Comparison of ENCODE assay signal across 36 cellular contexts in the genomic region with DNA sequence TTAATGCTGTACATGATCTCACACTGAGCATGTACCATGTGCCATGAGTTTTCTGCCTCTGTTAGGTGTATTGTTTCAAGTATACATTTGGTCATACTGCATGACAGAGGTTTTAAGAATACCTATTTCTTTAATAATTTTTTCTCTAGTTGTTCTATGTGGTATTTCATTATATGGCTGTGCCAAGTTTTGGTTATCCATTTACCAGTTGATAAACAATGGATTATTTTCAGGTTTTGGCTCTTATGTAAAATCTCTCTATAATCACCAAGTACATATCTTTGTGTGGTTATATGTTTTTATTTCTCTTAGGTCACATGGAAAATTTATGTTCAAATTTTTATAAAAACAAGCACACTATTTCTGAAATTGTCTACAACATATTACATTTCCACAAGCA.
"Had no signal": no experiment of that assay in that cellular context is flagged by ENCODE, and none has a peak within 500 bp of the region (broad histone marks: within the 10 kb centered on the region; RNA-seq: fewer than 3 reads in every experiment).

No MANE protein-coding gene starts in this region.

- H3K9me3 Mint-ChIP-seq: activated naive CD4-positive, alpha-beta T cell treated with anti-CD3 and anti-CD28 coated beads, Interleukin-2, amount 50 U/mL, for 24 hours had no signal

- H3K27me3 Mint-ChIP-seq: activated B cell treated with CpG ODN at 0.5 μM for 24 hours; activated CD4-positive, alpha-beta memory T cell treated with anti-CD3 and anti-CD28 coated beads for 36 hours; activated CD4-positive, alpha-beta T cell treated with anti-CD3 and anti-CD28 coated beads, Interleukin-2, amount 10 ng/mL, durations not matched to agents 24 days and 14 days; activated CD8-positive, alpha-beta T cell treated with anti-CD3 and anti-CD28 coated beads for 36 hours; activated naive CD4-positive, alpha-beta T cell treated with anti-CD3 and anti-CD28 coated beads, Interleukin-2, amount 10 ng/mL, durations not matched to agents 7 days and 5 days; activated naive CD4-positive, alpha-beta T cell treated with anti-CD3 and anti-CD28 coated beads, Interleukin-2, amount 50 U/mL, for 24 hours; activated naive CD8-positive, alpha-beta T cell; activated naive CD8-positive, alpha-beta T cell treated with anti-CD3 and anti-CD28 coated beads, Interleukin-2, amount 10 ng/mL, durations not matched to agents 7 days and 5 days; activated naive CD8-positive, alpha-beta T cell treated with anti-CD3 and anti-CD28 coated beads, Interleukin-2, amount 50 U/mL, for 24 hours; brain; central memory CD8-positive, alpha-beta T cell; T-cell had no signal

- DNase-seq: activated B cell treated with CpG ODN at 0.5 μM for 24 hours; activated CD4-positive, alpha-beta memory T cell treated with anti-CD3 and anti-CD28 coated beads for 36 hours; activated CD4-positive, alpha-beta T cell treated with anti-CD3 and anti-CD28 coated beads for 4 hours; activated CD4-positive, alpha-beta T cell treated with anti-CD3 and anti-CD28 coated beads, Interleukin-2, amount 10 ng/mL, durations not matched to agents 24 days and 14 days; activated CD4-positive, alpha-beta T cell treated with anti-CD3 and anti-CD28 coated beads, Interleukin-2, amount 50 U/mL, for 1 hour; activated CD4-positive, alpha-beta T cell treated with anti-CD3 and anti-CD28 coated beads, Interleukin-2, amount 50 U/mL, for 4 hours; activated CD4-positive, CD25-positive, alpha-beta regulatory T cell treated with anti-CD3 and anti-CD28 coated beads, Interleukin-2, amount 50 U/mL, for 72 hours; activated CD8-positive, alpha-beta memory T cell treated with anti-CD3 and anti-CD28 coated beads, Interleukin-2, amount 50 U/mL, for 4 hours; activated CD8-positive, alpha-beta T cell treated with anti-CD3 and anti-CD28 coated beads for 36 hours; activated effector memory CD4-positive, alpha-beta T cell treated with Interleukin-2 at 50 U/mL for 16 hours; activated gamma-delta T cell; activated naive CD4-positive, alpha-beta T cell treated with anti-CD3 and anti-CD28 coated beads, Interleukin-2, amount 10 ng/mL, durations not matched to agents 7 days and 5 days; activated naive CD4-positive, alpha-beta T cell treated with Interleukin-2 at 50 U/mL for 16 hours; activated naive CD8-positive, alpha-beta T cell treated with anti-CD3 and anti-CD28 coated beads, Interleukin-2, amount 10 ng/mL, durations not matched to agents 7 days and 5 days; activated naive CD8-positive, alpha-beta T cell treated with anti-CD3 and anti-CD28 coated beads, Interleukin-2, amount 50 U/mL, for 24 hours; activated T-cell treated with anti-CD3 and anti-CD28 coated beads for 4 hours; activated T-cell treated with anti-CD3 and anti-CD28 coated beads, Interleukin-2, amount 50 U/mL, for 1 hour; activated T-cell treated with anti-CD3 and anti-CD28 coated beads, Interleukin-2, amount 50 U/mL, for 4 hours; activated T-cell treated with anti-CD3 and anti-CD28 coated beads, Interleukin-2, amount 50 U/mL, for 72 hours; amygdala; anterior cingulate cortex; caudate nucleus; cerebellar nuclear complex; T-cell; T-helper 2 cell; T-helper 9 cell had no signal

- H3K4me3 ChIP-seq: ascending aorta, cardiac muscle cell had no signal

- H3K27ac Mint-ChIP-seq: activated B cell treated with CpG ODN at 0.5 μM for 24 hours; activated CD4-positive, alpha-beta memory T cell treated with anti-CD3 and anti-CD28 coated beads for 36 hours; activated CD4-positive, alpha-beta T cell treated with anti-CD3 and anti-CD28 coated beads, Interleukin-2, amount 10 ng/mL, durations not matched to agents 24 days and 14 days; activated CD8-positive, alpha-beta T cell treated with anti-CD3 and anti-CD28 coated beads for 36 hours; activated naive CD4-positive, alpha-beta T cell treated with anti-CD3 and anti-CD28 coated beads, Interleukin-2, amount 10 ng/mL, durations not matched to agents 7 days and 5 days; activated naive CD4-positive, alpha-beta T cell treated with anti-CD3 and anti-CD28 coated beads, Interleukin-2, amount 50 U/mL, for 24 hours; activated naive CD8-positive, alpha-beta T cell; activated naive CD8-positive, alpha-beta T cell treated with anti-CD3 and anti-CD28 coated beads, Interleukin-2, amount 10 ng/mL, durations not matched to agents 7 days and 5 days; activated naive CD8-positive, alpha-beta T cell treated with anti-CD3 and anti-CD28 coated beads, Interleukin-2, amount 50 U/mL, for 24 hours; activated T-cell treated with anti-CD3 and anti-CD28 coated beads, Interleukin-2, amount 50 U/mL, for 72 hours; activated T-helper 2 cell treated with anti-CD3 and anti-CD28 coated beads, Interferon-gamma antibody, Interleukin-2, Interleukin-4, amounts not matched to agents 10 μg/mL and 5 μg/mL and 100 μg/mL, durations not matched to agents 14 hours and 24 hours and 36 hours; brain; T-cell; T-helper 1 cell treated with Interleukin-12 subunit alpha and Interleukin-12 subunit beta and Interleukin-4 antibody, amounts not matched to agents 30 μg/mL and 1 μg/mL, for 36 hours; T-helper 2 cell treated with Interferon-gamma antibody and Interleukin-4, amounts not matched to agents 5 μg/mL and 100 μg/mL, for 36 hours had no signal

- H3K36me3 ChIP-seq: ascending aorta, cardiac muscle cell had no signal

- ATAC-seq: activated CD8-positive, alpha-beta T cell treated with anti-CD3 and anti-CD28 coated beads for 36 hours; activated naive CD8-positive, alpha-beta T cell treated with anti-CD3 and anti-CD28 coated beads, Interleukin-2, amount 50 U/mL, for 24 hours; activated T-cell treated with anti-CD3 and anti-CD28 coated beads, Interleukin-2, amount 50 U/mL, for 4 hours; activated T-cell treated with anti-CD3 and anti-CD28 coated beads, Interleukin-2, amount 50 U/mL, for 72 hours; T-cell had no signal

- H3K27ac ChIP-seq: ascending aorta, cardiac muscle cell, VCaP had no signal

- H3K4me1 Mint-ChIP-seq: activated B cell treated with CpG ODN at 0.5 μM for 24 hours; activated CD4-positive, alpha-beta T cell treated with anti-CD3 and anti-CD28 coated beads, Interleukin-2, amount 10 ng/mL, durations not matched to agents 24 days and 14 days; activated naive CD4-positive, alpha-beta T cell treated with anti-CD3 and anti-CD28 coated beads, Interleukin-2, amount 10 ng/mL, durations not matched to agents 7 days and 5 days; activated naive CD4-positive, alpha-beta T cell treated with anti-CD3 and anti-CD28 coated beads, Interleukin-2, amount 50 U/mL, for 24 hours; activated naive CD8-positive, alpha-beta T cell treated with anti-CD3 and anti-CD28 coated beads, Interleukin-2, amount 10 ng/mL, durations not matched to agents 7 days and 5 days; activated naive CD8-positive, alpha-beta T cell treated with anti-CD3 and anti-CD28 coated beads, Interleukin-2, amount 50 U/mL, for 24 hours; brain; central memory CD8-positive, alpha-beta T cell; T-cell had no signal

- H3K36me3 Mint-ChIP-seq: activated CD4-positive, alpha-beta memory T cell treated with anti-CD3 and anti-CD28 coated beads for 36 hours; activated naive CD4-positive, alpha-beta T cell treated with anti-CD3 and anti-CD28 coated beads, Interleukin-2, amount 10 ng/mL, durations not matched to agents 7 days and 5 days; activated naive CD4-positive, alpha-beta T cell treated with anti-CD3 and anti-CD28 coated beads, Interleukin-2, amount 50 U/mL, for 24 hours; activated naive CD8-positive, alpha-beta T cell; activated naive CD8-positive, alpha-beta T cell treated with anti-CD3 and anti-CD28 coated beads, Interleukin-2, amount 10 ng/mL, durations not matched to agents 7 days and 5 days; brain; T-cell had no signal

- H3K9me3 ChIP-seq: ascending aorta had no signal

- H3K4me3 Mint-ChIP-seq: activated B cell treated with CpG ODN at 0.5 μM for 24 hours; activated CD4-positive, alpha-beta memory T cell treated with anti-CD3 and anti-CD28 coated beads for 36 hours; activated CD4-positive, alpha-beta T cell treated with anti-CD3 and anti-CD28 coated beads, Interleukin-2, amount 10 ng/mL, durations not matched to agents 24 days and 14 days; activated CD8-positive, alpha-beta T cell treated with anti-CD3 and anti-CD28 coated beads for 36 hours; activated naive CD4-positive, alpha-beta T cell treated with anti-CD3 and anti-CD28 coated beads, Interleukin-2, amount 10 ng/mL, durations not matched to agents 7 days and 5 days; activated naive CD4-positive, alpha-beta T cell treated with anti-CD3 and anti-CD28 coated beads, Interleukin-2, amount 50 U/mL, for 24 hours; activated naive CD8-positive, alpha-beta T cell; activated naive CD8-positive, alpha-beta T cell treated with anti-CD3 and anti-CD28 coated beads, Interleukin-2, amount 10 ng/mL, durations not matched to agents 7 days and 5 days; activated naive CD8-positive, alpha-beta T cell treated with anti-CD3 and anti-CD28 coated beads, Interleukin-2, amount 50 U/mL, for 24 hours; activated T-cell treated with anti-CD3 and anti-CD28 coated beads, Interleukin-2, amount 50 U/mL, for 4 hours; activated T-cell treated with anti-CD3 and anti-CD28 coated beads, Interleukin-2, amount 50 U/mL, for 72 hours; brain; central memory CD8-positive, alpha-beta T cell; T-cell; T-helper 1 cell treated with Interleukin-12 subunit alpha and Interleukin-12 subunit beta and Interleukin-4 antibody, amounts not matched to agents 30 μg/mL and 1 μg/mL, for 36 hours; T-helper 2 cell treated with Interferon-gamma antibody and Interleukin-4, amounts not matched to agents 5 μg/mL and 100 μg/mL, for 36 hours had no signal

- H3K27me3 ChIP-seq: ascending aorta, cardiac muscle cell had no signal

- H3K4me1 ChIP-seq: ascending aorta had no signal
